ENCODE assay signal across 5 cellular contexts in the genomic region with DNA sequence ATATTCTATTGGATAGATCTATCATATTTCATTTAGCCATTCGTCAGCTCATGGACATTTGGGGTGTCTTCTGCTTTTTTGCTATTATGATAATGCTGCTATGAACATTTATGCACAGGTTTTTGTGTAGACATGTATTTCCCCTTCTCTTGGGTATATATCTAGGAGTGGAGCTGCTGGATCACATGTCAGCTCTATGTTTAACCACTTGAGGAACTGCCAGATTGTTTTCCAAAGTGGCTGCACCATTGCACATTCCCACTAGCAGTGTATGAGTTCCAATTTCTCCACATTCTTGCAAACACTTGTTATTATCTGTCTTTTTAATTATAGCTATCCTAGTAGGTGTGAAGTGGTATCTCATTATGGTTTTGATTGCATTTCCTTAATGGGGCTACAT.
"Had no signal": no experiment of that assay in that cellular context is flagged by ENCODE, and none has a peak within 500 bp of the region (broad histone marks: within the 10 kb centered on the region; RNA-seq: fewer than 3 reads in every experiment).

No MANE protein-coding gene starts in this region.

- ATAC-seq: GM23338, K562 had no signal

- DNase-seq: H9, HCEC 1CT, IMR-90 had no signal

- H3K4me3 ChIP-seq: GM23338, K562 had no signal
